Comparison of ENCODE assay signal across 27 cellular contexts in the genomic region with DNA sequence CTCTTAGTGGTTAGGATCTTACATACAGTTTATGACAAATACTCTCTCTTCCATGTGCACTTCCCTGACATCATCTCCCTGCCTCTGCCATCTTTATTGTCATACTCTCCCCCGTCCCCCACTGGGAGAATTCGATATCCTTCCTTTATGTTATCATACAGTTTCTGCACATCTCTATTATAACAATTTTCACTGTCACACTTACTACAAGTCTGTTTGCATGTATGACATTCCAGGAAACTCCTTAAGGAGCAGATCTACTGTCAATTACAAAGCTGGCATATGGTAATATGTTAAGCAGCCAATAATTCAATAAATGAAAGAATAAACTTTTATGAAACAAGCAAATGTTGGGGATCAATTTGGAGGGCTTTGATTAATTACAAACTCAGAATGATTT.
A peak's percentile ranks its signal among the peaks of the same experiment; 100 is the strongest.
DNase-seq lines count a peak whose midpoint lies in the region; TF ChIP-seq lines count a peak whose summit lies in the region.
"Had no signal": no experiment of that assay in that cellular context is flagged by ENCODE, and none has a peak within 500 bp of the region (broad histone marks: within the 10 kb centered on the region; RNA-seq: fewer than 3 reads in every experiment).

No MANE protein-coding gene starts in this region.

- no peaks in the 10 kb centered on the region for H4K20me1 ChIP-seq in neural cell (ENCODE audit: insufficient read depth)
- H4K20me1 ChIP-seq: BLaER1; BLaER1 treated with 17β-estradiol and CSF1 and Interleukin-3, amounts not matched to agents 10 nM and 100 nM had no signal

- H3K27me3 ChIP-seq in neural cell (ENCODE audit: insufficient read depth, low read depth, low read length) = no peaks in the 10 kb centered on the region
- H3K27me3 ChIP-seq: BE2C; BLaER1; BLaER1 treated with 17β-estradiol and CSF1 and Interleukin-3, amounts not matched to agents 10 nM and 100 nM had no signal

- H3F3A ChIP-seq in neural cell (ENCODE audit: insufficient read depth, low read length, poor library complexity, severe bottlenecking) = no peaks in the 10 kb centered on the region

- peak; percentile 71 for TF ChIP-seq EP300 in neural cell (conservative IDR thresholded peaks at IDR 0.05; ENCODE audit: poor library complexity, severe bottlenecking)

- in situ Hi-C loops in GM13976 (cut with MboI; ENCODE audit: low sequenced_read_pairs, unreplicated experiment) = no loop called here

- H3K9ac ChIP-seq in neural cell (ENCODE audit: low read length) = no peak overlapping the region
- H3K9ac ChIP-seq: BLaER1; BLaER1 treated with 17β-estradiol and CSF1 and Interleukin-3, amounts not matched to agents 10 nM and 100 nM had no signal

- H3K4me2 ChIP-seq in neural cell (ENCODE audit: low read length) = no peak overlapping the region
- H3K4me2 ChIP-seq: A549; BLaER1; BLaER1 treated with 17β-estradiol and CSF1 and Interleukin-3, amounts not matched to agents 10 nM and 100 nM had no signal

- TF ChIP-seq RAD21 in neural cell (conservative IDR thresholded peaks at IDR 0.05) = no peak

- no peak overlapping the region for H2AFZ ChIP-seq in neural cell (ENCODE audit: low read depth, low read length)

- no peak overlapping the region for H3K4me3 ChIP-seq in neural cell (ENCODE audit: low read length)
- H3K4me3 ChIP-seq: A549; BLaER1; BLaER1 treated with 17β-estradiol and CSF1 and Interleukin-3, amounts not matched to agents 10 nM and 100 nM had no signal

- no peak overlapping the region for H3K27ac ChIP-seq in neural cell (ENCODE audit: low read length)
- H3K27ac ChIP-seq: 22Rv1; A549; BLaER1; BLaER1 treated with 17β-estradiol and CSF1 and Interleukin-3, amounts not matched to agents 10 nM and 100 nM; C4-2B had no signal

- H3K36me3 ChIP-seq in neural cell (ENCODE audit: insufficient read depth, low read length) = no peaks in the 10 kb centered on the region
- H3K36me3 ChIP-seq: BE2C; BLaER1; BLaER1 treated with 17β-estradiol and CSF1 and Interleukin-3, amounts not matched to agents 10 nM and 100 nM had no signal

- no peak for DNase-seq in GM13976 (ENCODE audit: low spot score)
- DNase-seq: 8988T; ACHN; AML-193; BE2C; C1 segment of cervical spinal cord; Caco-2; Calu3; CD4-positive, alpha-beta memory T cell; CD4-positive, alpha-beta T cell; CD4-positive, CD25-positive, alpha-beta regulatory T cell; CD8-positive, alpha-beta memory T cell; CD8-positive, alpha-beta T cell; COR-L47; DMS 273 treated with DMSO at 0.1 percent for 48 hours; DMS153; DMS53; DMS79; DMS79 treated with DMSO at 0.1 percent for 48 hours; DND-41; EL had no signal

- H3K79me2 ChIP-seq in neural cell (replicated peaks; ENCODE audit: insufficient read depth, low read length) = no peaks in the 10 kb centered on the region

- TF ChIP-seq CTCF in neural cell (IDR thresholded peaks at IDR 0.05; ENCODE audit: poor library complexity, severe bottlenecking) = no peak
- TF ChIP-seq CTCF in GM13976 (IDR thresholded peaks at IDR 0.05; ENCODE audit: borderline replicate concordance, control extremely low read depth, extremely low read depth, insufficient read depth, missing control alignments) = no peak

- no peaks in the 10 kb centered on the region for H3K9me2 ChIP-seq in neural cell (ENCODE audit: insufficient read depth, low read length)

- H3K9me3 ChIP-seq in neural cell (ENCODE audit: low read length) = no peaks in the 10 kb centered on the region
- H3K9me3 ChIP-seq: A549; BE2C; BLaER1; BLaER1 treated with 17β-estradiol and CSF1 and Interleukin-3, amounts not matched to agents 10 nM and 100 nM; Caco-2 had no signal

TF ChIP-seq in neural cell, 6 proteins besides CTCF, POLR2A, EP300 and RAD21:
- TF ChIP-seq MXI1 (conservative IDR thresholded peaks at IDR 0.05; ENCODE audit: poor library complexity, severe bottlenecking) (no peak), SMC3 (conservative IDR thresholded peaks at IDR 0.05; ENCODE audit: poor library complexity) (no peak), TAF1 (IDR thresholded peaks at IDR 0.05; ENCODE audit: low read depth) (no peak), EZH2 (IDR thresholded peaks at IDR 0.05; ENCODE audit: borderline replicate concordance, insufficient read depth, low read length, poor library complexity, severe bottlenecking) (no peak), POLR2AphosphoS5 (IDR thresholded peaks at IDR 0.05) (peak; percentile 87)
- TF ChIP-seq, protein P1, sequence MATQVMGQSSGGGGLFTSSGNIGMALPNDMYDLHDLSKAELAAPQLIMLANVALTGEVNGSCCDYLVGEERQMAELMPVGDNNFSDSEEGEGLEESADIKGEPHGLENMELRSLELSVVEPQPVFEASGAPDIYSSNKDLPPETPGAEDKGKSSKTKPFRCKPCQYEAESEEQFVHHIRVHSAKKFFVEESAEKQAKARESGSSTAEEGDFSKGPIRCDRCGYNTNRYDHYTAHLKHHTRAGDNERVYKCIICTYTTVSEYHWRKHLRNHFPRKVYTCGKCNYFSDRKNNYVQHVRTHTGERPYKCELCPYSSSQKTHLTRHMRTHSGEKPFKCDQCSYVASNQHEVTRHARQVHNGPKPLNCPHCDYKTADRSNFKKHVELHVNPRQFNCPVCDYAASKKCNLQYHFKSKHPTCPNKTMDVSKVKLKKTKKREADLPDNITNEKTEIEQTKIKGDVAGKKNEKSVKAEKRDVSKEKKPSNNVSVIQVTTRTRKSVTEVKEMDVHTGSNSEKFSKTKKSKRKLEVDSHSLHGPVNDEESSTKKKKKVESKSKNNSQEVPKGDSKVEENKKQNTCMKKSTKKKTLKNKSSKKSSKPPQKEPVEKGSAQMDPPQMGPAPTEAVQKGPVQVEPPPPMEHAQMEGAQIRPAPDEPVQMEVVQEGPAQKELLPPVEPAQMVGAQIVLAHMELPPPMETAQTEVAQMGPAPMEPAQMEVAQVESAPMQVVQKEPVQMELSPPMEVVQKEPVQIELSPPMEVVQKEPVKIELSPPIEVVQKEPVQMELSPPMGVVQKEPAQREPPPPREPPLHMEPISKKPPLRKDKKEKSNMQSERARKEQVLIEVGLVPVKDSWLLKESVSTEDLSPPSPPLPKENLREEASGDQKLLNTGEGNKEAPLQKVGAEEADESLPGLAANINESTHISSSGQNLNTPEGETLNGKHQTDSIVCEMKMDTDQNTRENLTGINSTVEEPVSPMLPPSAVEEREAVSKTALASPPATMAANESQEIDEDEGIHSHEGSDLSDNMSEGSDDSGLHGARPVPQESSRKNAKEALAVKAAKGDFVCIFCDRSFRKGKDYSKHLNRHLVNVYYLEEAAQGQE (IDR thresholded peaks at IDR 0.05; ENCODE audit: borderline replicate concordance) = peak; percentile 81
